In the genomic region with DNA sequence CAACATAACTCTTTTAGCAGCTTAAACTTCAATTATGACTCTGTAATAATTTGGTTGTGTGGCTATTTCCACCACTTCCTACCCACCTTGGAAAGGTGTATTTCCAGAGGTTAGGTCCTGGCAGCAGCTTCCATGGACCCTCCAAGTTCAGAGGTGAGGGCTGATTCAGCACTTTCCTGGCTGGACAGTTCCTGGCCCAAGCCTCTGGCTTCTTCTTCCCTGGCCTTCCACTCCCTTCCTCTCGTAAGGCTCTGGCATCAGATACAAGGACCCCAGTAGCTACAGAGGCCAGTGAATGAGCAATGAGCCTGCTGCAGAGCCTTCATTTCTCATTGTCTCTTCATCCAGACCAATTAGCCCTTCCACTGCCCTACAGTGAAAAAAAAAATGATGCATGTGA, we compare ENCODE assay signal across 1 cellular context.
TF ChIP-seq lines count a peak whose summit lies in the region.

No MANE protein-coding gene starts in this region.

TF ChIP-seq in WTC11, 78 proteins besides CTCF, POLR2A, EP300 and RAD21 (continued from another document):
- no peak for TF ChIP-seq ZBTB43 (CRISPR knock-in tag; IDR thresholded peaks at IDR 0.05)
- TF ChIP-seq TEAD4 (CRISPR knock-in tag; IDR thresholded peaks at IDR 0.05): peak; percentile 44; the same call in 1 of the 2 replicates
- TF ChIP-seq, protein P1, sequence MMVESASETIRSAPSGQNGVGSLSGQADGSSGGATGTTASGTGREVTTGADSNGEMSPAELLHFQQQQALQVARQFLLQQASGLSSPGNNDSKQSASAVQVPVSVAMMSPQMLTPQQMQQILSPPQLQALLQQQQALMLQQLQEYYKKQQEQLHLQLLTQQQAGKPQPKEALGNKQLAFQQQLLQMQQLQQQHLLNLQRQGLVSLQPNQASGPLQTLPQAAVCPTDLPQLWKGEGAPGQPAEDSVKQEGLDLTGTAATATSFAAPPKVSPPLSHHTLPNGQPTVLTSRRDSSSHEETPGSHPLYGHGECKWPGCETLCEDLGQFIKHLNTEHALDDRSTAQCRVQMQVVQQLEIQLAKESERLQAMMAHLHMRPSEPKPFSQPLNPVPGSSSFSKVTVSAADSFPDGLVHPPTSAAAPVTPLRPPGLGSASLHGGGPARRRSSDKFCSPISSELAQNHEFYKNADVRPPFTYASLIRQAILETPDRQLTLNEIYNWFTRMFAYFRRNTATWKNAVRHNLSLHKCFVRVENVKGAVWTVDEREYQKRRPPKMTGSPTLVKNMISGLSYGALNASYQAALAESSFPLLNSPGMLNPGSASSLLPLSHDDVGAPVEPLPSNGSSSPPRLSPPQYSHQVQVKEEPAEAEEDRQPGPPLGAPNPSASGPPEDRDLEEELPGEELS (CRISPR knock-in tag; IDR thresholded peaks at IDR 0.05): peak; percentile 76
- no peak for TF ChIP-seq ZNF281 (CRISPR knock-in tag; IDR thresholded peaks at IDR 0.05)
- no peak for TF ChIP-seq FOXJ3 (CRISPR knock-in tag; IDR thresholded peaks at IDR 0.05; ENCODE audit: borderline replicate concordance)
- TF ChIP-seq, protein P2, sequence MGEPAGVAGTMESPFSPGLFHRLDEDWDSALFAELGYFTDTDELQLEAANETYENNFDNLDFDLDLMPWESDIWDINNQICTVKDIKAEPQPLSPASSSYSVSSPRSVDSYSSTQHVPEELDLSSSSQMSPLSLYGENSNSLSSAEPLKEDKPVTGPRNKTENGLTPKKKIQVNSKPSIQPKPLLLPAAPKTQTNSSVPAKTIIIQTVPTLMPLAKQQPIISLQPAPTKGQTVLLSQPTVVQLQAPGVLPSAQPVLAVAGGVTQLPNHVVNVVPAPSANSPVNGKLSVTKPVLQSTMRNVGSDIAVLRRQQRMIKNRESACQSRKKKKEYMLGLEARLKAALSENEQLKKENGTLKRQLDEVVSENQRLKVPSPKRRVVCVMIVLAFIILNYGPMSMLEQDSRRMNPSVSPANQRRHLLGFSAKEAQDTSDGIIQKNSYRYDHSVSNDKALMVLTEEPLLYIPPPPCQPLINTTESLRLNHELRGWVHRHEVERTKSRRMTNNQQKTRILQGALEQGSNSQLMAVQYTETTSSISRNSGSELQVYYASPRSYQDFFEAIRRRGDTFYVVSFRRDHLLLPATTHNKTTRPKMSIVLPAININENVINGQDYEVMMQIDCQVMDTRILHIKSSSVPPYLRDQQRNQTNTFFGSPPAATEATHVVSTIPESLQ (CRISPR knock-in tag; IDR thresholded peaks at IDR 0.05): no peak
- TF ChIP-seq, protein P3, sequence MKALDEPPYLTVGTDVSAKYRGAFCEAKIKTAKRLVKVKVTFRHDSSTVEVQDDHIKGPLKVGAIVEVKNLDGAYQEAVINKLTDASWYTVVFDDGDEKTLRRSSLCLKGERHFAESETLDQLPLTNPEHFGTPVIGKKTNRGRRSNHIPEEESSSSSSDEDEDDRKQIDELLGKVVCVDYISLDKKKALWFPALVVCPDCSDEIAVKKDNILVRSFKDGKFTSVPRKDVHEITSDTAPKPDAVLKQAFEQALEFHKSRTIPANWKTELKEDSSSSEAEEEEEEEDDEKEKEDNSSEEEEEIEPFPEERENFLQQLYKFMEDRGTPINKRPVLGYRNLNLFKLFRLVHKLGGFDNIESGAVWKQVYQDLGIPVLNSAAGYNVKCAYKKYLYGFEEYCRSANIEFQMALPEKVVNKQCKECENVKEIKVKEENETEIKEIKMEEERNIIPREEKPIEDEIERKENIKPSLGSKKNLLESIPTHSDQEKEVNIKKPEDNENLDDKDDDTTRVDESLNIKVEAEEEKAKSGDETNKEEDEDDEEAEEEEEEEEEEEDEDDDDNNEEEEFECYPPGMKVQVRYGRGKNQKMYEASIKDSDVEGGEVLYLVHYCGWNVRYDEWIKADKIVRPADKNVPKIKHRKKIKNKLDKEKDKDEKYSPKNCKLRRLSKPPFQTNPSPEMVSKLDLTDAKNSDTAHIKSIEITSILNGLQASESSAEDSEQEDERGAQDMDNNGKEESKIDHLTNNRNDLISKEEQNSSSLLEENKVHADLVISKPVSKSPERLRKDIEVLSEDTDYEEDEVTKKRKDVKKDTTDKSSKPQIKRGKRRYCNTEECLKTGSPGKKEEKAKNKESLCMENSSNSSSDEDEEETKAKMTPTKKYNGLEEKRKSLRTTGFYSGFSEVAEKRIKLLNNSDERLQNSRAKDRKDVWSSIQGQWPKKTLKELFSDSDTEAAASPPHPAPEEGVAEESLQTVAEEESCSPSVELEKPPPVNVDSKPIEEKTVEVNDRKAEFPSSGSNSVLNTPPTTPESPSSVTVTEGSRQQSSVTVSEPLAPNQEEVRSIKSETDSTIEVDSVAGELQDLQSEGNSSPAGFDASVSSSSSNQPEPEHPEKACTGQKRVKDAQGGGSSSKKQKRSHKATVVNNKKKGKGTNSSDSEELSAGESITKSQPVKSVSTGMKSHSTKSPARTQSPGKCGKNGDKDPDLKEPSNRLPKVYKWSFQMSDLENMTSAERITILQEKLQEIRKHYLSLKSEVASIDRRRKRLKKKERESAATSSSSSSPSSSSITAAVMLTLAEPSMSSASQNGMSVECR (CRISPR knock-in tag; IDR thresholded peaks at IDR 0.05; ENCODE audit: borderline replicate concordance): peak; percentile 42; the same call in 1 of the 2 replicates
- no peak for TF ChIP-seq ZNF423 (CRISPR knock-in tag; IDR thresholded peaks at IDR 0.05)
- TF ChIP-seq ZNF121 (CRISPR knock-in tag; IDR thresholded peaks at IDR 0.05): no peak
- TF ChIP-seq ZNF219 (CRISPR knock-in tag; IDR thresholded peaks at IDR 0.05; ENCODE audit: borderline replicate concordance): no peak
- no peak for TF ChIP-seq NR3C1 (CRISPR knock-in tag; conservative IDR thresholded peaks at IDR 0.05; ENCODE audit: low read depth)
- TF ChIP-seq ZNF232 (CRISPR knock-in tag; IDR thresholded peaks at IDR 0.05): no peak
- no peak for TF ChIP-seq SOX15 (CRISPR knock-in tag; IDR thresholded peaks at IDR 0.05)
- no peak for TF ChIP-seq GRHL2 (CRISPR knock-in tag; IDR thresholded peaks at IDR 0.05; ENCODE audit: insufficient replicate concordance, severe bottlenecking)
